ENCODE assay signal across 2 cellular contexts in the genomic region with DNA sequence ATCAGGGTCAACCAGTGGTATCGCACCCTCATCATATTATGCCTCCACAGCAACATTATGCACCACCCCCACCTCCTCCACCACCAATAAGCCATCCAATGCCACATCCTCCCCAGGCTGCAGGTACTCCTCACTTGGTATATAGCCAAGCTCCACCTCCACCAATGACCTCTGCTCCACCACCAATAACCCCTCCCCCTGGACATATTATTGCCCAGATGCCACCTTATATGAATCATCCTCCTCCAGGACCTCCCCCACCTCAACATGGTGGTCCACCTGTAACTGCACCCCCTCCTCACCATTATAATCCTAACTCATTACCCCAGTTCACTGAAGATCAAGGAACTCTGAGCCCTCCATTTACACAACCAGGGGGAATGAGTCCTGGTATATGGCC.
TF ChIP-seq lines count a peak whose summit lies in the region.

No MANE protein-coding gene starts in this region.

TF ChIP-seq in HCT116, 20 proteins besides CTCF, POLR2A, EP300 and RAD21:
- TF ChIP-seq FOSL1 (IDR thresholded peaks at IDR 0.05; ENCODE audit: low read depth): no peak
- TF ChIP-seq CEBPB (IDR thresholded peaks at IDR 0.05; ENCODE audit: low read depth): no peak
- no peak for TF ChIP-seq TCF7L2 (IDR thresholded peaks at IDR 0.05; ENCODE audit: borderline replicate concordance, extremely low read depth, insufficient read depth, insufficient read length)
- no peak for TF ChIP-seq ZFX (IDR thresholded peaks at IDR 0.05)
- TF ChIP-seq SIN3A (IDR thresholded peaks at IDR 0.05; ENCODE audit: low read depth): no peak
- no peak for TF ChIP-seq SP1 (IDR thresholded peaks at IDR 0.05; ENCODE audit: low read depth)
- TF ChIP-seq EZH2phosphoT487 (IDR thresholded peaks at IDR 0.05; ENCODE audit: borderline replicate concordance): no peak
- no peak for TF ChIP-seq SRF (IDR thresholded peaks at IDR 0.05; ENCODE audit: low read depth)
- TF ChIP-seq, protein P1, sequence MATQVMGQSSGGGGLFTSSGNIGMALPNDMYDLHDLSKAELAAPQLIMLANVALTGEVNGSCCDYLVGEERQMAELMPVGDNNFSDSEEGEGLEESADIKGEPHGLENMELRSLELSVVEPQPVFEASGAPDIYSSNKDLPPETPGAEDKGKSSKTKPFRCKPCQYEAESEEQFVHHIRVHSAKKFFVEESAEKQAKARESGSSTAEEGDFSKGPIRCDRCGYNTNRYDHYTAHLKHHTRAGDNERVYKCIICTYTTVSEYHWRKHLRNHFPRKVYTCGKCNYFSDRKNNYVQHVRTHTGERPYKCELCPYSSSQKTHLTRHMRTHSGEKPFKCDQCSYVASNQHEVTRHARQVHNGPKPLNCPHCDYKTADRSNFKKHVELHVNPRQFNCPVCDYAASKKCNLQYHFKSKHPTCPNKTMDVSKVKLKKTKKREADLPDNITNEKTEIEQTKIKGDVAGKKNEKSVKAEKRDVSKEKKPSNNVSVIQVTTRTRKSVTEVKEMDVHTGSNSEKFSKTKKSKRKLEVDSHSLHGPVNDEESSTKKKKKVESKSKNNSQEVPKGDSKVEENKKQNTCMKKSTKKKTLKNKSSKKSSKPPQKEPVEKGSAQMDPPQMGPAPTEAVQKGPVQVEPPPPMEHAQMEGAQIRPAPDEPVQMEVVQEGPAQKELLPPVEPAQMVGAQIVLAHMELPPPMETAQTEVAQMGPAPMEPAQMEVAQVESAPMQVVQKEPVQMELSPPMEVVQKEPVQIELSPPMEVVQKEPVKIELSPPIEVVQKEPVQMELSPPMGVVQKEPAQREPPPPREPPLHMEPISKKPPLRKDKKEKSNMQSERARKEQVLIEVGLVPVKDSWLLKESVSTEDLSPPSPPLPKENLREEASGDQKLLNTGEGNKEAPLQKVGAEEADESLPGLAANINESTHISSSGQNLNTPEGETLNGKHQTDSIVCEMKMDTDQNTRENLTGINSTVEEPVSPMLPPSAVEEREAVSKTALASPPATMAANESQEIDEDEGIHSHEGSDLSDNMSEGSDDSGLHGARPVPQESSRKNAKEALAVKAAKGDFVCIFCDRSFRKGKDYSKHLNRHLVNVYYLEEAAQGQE (IDR thresholded peaks at IDR 0.05; ENCODE audit: low read depth): no peak
- TF ChIP-seq, protein P2, sequence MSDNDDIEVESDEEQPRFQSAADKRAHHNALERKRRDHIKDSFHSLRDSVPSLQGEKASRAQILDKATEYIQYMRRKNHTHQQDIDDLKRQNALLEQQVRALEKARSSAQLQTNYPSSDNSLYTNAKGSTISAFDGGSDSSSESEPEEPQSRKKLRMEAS (IDR thresholded peaks at IDR 0.05): no peak
- TF ChIP-seq JUND (IDR thresholded peaks at IDR 0.05): no peak
- no peak for TF ChIP-seq YY1 (IDR thresholded peaks at IDR 0.05; ENCODE audit: extremely low read depth, insufficient replicate concordance, low read depth, low read length)
- no peak; the same call in 1 of the 2 replicates for TF ChIP-seq POLR2AphosphoS5 (IDR thresholded peaks at IDR 0.05; ENCODE audit: low read depth, low read length)
TF ChIP-seq in HCT116: peak in this region for 0.

TF ChIP-seq in H1, 55 proteins besides CTCF, POLR2A, EP300 and RAD21:
- TF ChIP-seq TEAD4 (IDR thresholded peaks at IDR 0.05; ENCODE audit: low read depth, low read length) (no peak), YY1 (IDR thresholded peaks at IDR 0.05; ENCODE audit: low read depth, low read length) (no peak), PHF8 (conservative IDR thresholded peaks at IDR 0.05; ENCODE audit: low read depth, low read length) (no peak), SIX5 (IDR thresholded peaks at IDR 0.05; ENCODE audit: low read depth, low read length) (no peak)
